In the genomic region with DNA sequence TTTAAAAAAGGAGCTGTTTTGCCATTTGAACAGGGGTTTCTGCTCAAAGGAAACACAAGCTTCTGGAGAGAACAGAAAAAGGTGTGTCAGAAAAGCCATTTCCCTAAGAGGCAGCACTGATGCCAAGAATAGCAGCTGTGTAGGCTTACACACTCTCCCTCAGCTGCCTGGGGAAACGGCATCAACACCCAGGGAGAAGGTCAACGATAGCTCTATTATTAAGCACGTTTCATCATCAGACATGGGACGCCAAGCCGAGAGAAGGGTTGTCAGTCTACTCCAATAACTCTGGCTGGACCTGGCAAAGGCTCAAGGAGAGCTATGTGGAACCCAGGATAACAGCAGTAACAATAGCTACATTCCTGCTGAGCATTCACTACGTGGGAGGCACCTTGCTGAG, we compare ENCODE assay signal across 14 cellular contexts.
DNase-seq lines count a peak whose midpoint lies in the region; ATAC-seq and TF ChIP-seq lines count a peak whose summit lies in the region.
"Had no signal": no experiment of that assay in that cellular context is flagged by ENCODE, and none has a peak within 500 bp of the region (broad histone marks: within the 10 kb centered on the region; RNA-seq: fewer than 3 reads in every experiment).

No MANE protein-coding gene starts in this region.

- H3K36me3 ChIP-seq in mammary epithelial cell (ENCODE audit: insufficient read depth, low read length), result no peaks in the 10 kb centered on the region
- no peaks in the 10 kb centered on the region for H3K36me3 ChIP-seq in PC-3 (ENCODE audit: low read depth, low read length)
- no peaks in the 10 kb centered on the region for H3K36me3 ChIP-seq in H7 (replicated peaks; ENCODE audit: control insufficient read depth, insufficient read depth, low read length)
- H3K36me3 ChIP-seq in naive thymus-derived CD4-positive, alpha-beta T cell (ENCODE audit: control insufficient read depth in 2 of 3, insufficient read depth in 3 of 3, low read length in 3 of 3), result no peaks in the 10 kb centered on the region
- H3K36me3 ChIP-seq: brain microvascular endothelial cell had no signal

- peaks cover 22% of the 10 kb centered on the region for H3K27me3 Mint-ChIP-seq in MCF 10A (ENCODE audit: insufficient read depth, unreplicated experiment)
- peaks cover 0 to 5% (median 0%) of the 10 kb centered on the region in 5 donors for H3K27me3 Mint-ChIP-seq in naive thymus-derived CD4-positive, alpha-beta T cell

- BruUV-seq in MCF 10A (replicated peaks; lab: Mats Ljungman, UMichigan) (no TSS peak), mammary epithelial cell (replicated peaks; lab: Mats Ljungman, UMichigan) (no TSS peak), PC-3 (replicated peaks; lab: Mats Ljungman, UMichigan) (no TSS peak)

- H3K9ac ChIP-seq in mammary epithelial cell (ENCODE audit: insufficient read depth, low read length), result no peak overlapping the region
- no peak overlapping the region for H3K9ac ChIP-seq in PC-3 (ENCODE audit: low read length)

- no peaks in the 10 kb centered on the region for H3K9me2 ChIP-seq in PC-3 (replicated peaks; ENCODE audit: low read length)

- no peak overlapping the region for H3K4me3 ChIP-seq in mammary epithelial cell (replicated peaks in 1 of 3; ENCODE audit: insufficient read depth in 1 of 3, low read depth in 2 of 3, low read length in 3 of 3)
- no peak overlapping the region for H3K4me3 ChIP-seq in PC-3 (ENCODE audit: low read length)
- no peak overlapping the region for H3K4me3 ChIP-seq in H7 (ENCODE audit: insufficient read depth, low read depth, low read length)
- H3K4me3 ChIP-seq in naive thymus-derived CD4-positive, alpha-beta T cell (ENCODE audit: low read length), result no peak overlapping the region

- H3K4me1 ChIP-seq in mammary epithelial cell (ENCODE audit: insufficient read depth, low read length), result no peaks in the 10 kb centered on the region
- no peaks in the 10 kb centered on the region for H3K4me1 ChIP-seq in PC-3 (ENCODE audit: insufficient read depth, low read length)
- H3K4me1 ChIP-seq in naive thymus-derived CD4-positive, alpha-beta T cell (ENCODE audit: control insufficient read depth in 2 of 2, insufficient read depth in 2 of 2, low read length in 2 of 2), result no peaks in the 10 kb centered on the region

- CTCF ChIA-PET in MCF 10A (lab: Yijun Ruan, JAX), result interaction anchor here (0.6 to 1.4 kb wide), 3 partner anchors 10 to 47 kb away, joined by 3 read pairs; no protein-coding TSS in a partner anchor
- CTCF ChIA-PET in mammary epithelial cell (lab: Charles Lee; ENCODE audit: low non-redundant PET), result no interaction called here
- CTCF ChIA-PET in PC-3 (lab: Charles Lee), result no interaction called here
- CTCF ChIA-PET in naive thymus-derived CD4-positive, alpha-beta T cell (lab: Charles Lee), result no interaction called here

- 57% methylated on average over 6 of the region's 6 CpGs for WGBS in mammary epithelial cell (ENCODE audit: low coverage, missing lambda C conversion rate)

- H3K4me2 ChIP-seq in mammary epithelial cell (ENCODE audit: insufficient read depth, low read depth, low read length), result no peak overlapping the region
- no peak overlapping the region for H3K4me2 ChIP-seq in PC-3 (ENCODE audit: low read length)

- no peaks in the 10 kb centered on the region for H3K36me3 Mint-ChIP-seq in MCF 10A (ENCODE audit: insufficient read depth, unreplicated experiment)
- H3K36me3 Mint-ChIP-seq in naive thymus-derived CD4-positive, alpha-beta T cell, result no peaks in the 10 kb centered on the region
- H3K36me3 Mint-ChIP-seq: activated naive CD4-positive, alpha-beta T cell treated with anti-CD3 and anti-CD28 coated beads, Interleukin-2, amount 50 U/mL, for 24 hours; CD8-positive, alpha-beta T cell had no signal

- H3K4me3 Mint-ChIP-seq in MCF 10A (ENCODE audit: unreplicated experiment), result no peak overlapping the region
- H3K4me3 Mint-ChIP-seq in naive thymus-derived CD4-positive, alpha-beta T cell, result no peak overlapping the region
- H3K4me3 Mint-ChIP-seq: activated naive CD4-positive, alpha-beta T cell treated with anti-CD3 and anti-CD28 coated beads, Interleukin-2, amount 50 U/mL, for 24 hours; CD8-positive, alpha-beta T cell; nephron had no signal

- no peak overlapping the region for H3K27ac Mint-ChIP-seq in MCF 10A (ENCODE audit: low read depth, unreplicated experiment)
- H3K27ac Mint-ChIP-seq in naive thymus-derived CD4-positive, alpha-beta T cell, result no peak overlapping the region
- H3K27ac Mint-ChIP-seq: activated naive CD4-positive, alpha-beta T cell treated with anti-CD3 and anti-CD28 coated beads, Interleukin-2, amount 50 U/mL, for 24 hours; CD8-positive, alpha-beta T cell; nephron had no signal

- ATAC-seq in PC-3 (no peak), HG02571 (IDR thresholded peaks at IDR 0.05; ENCODE audit: unreplicated experiment) (no peak)
- no peak for ATAC-seq in naive thymus-derived CD4-positive, alpha-beta T cell
- ATAC-seq: CD8-positive, alpha-beta T cell had no signal

- DNase-seq in MCF 10A (ENCODE audit: unreplicated experiment) (peak; percentile 52), mammary epithelial cell (no peak), NCI-H345 (lab: John Stamatoyannopoulos, UW) (peak; percentile 90), head of caudate nucleus (peak in 33 of 42 donors; percentile 6 to 75 (median 34)), PC-3 (no peak), H7 (no peak)
- no peak for DNase-seq in naive thymus-derived CD4-positive, alpha-beta T cell
- DNase-seq: brain microvascular endothelial cell; CD8-positive, alpha-beta T cell; NCI-H526 treated with DMSO at 0.1 percent for 48 hours; stimulated activated CD8-positive, alpha-beta memory T cell treated with anti-CD3 and anti-CD28 coated beads, Interleukin-4, amount 100 ng/mL, for 48 hours had no signal

- no peaks in the 10 kb centered on the region for H4K20me1 ChIP-seq in mammary epithelial cell (ENCODE audit: insufficient read depth, low read length)
- no peaks in the 10 kb centered on the region for H4K20me1 ChIP-seq in PC-3 (ENCODE audit: low read length)

- H3K9me3 ChIP-seq in mammary epithelial cell (replicated peaks; ENCODE audit: insufficient read depth, low read length) (no peaks in the 10 kb centered on the region), PC-3 (ENCODE audit: low read length) (no peaks in the 10 kb centered on the region)
- no peaks in the 10 kb centered on the region for H3K9me3 ChIP-seq in naive thymus-derived CD4-positive, alpha-beta T cell (ENCODE audit: control insufficient read depth in 2 of 3, low read length in 3 of 3)

- in situ Hi-C loops in mammary epithelial cell (cut with MboI; ENCODE audit: low sequenced_read_pairs in 2 of 2), result no loop called here

- intact Hi-C loops in MCF 10A (cut with micrococcal nuclease), result loop anchor here (2.0 kb wide), 1 partner anchor 17 kb away; no protein-coding TSS in a partner anchor
- intact Hi-C loops in mammary epithelial cell (cut with micrococcal nuclease), result no loop called here
- intact Hi-C loops in head of caudate nucleus (cut with DNase I), result no loop called here
- intact Hi-C loops in PC-3 (cut with micrococcal nuclease), result no loop called here
- intact Hi-C loops in naive thymus-derived CD4-positive, alpha-beta T cell (cut with micrococcal nuclease), result no loop called here

- POLR2A ChIA-PET in MCF 10A (lab: Yijun Ruan, JAX), result no interaction called here
- POLR2A ChIA-PET in PC-3 (lab: Charles Lee; ENCODE audit: unreplicated experiment), result no interaction called here
- POLR2A ChIA-PET in naive thymus-derived CD4-positive, alpha-beta T cell (lab: Charles Lee), result no interaction called here

- TF ChIP-seq CTCF in MCF 10A (IDR thresholded peaks at IDR 0.05; ENCODE audit: unreplicated experiment) (no peak), mammary epithelial cell (conservative IDR thresholded peaks at IDR 0.05 in 1 of 2, IDR thresholded peaks at IDR 0.05 in 1 of 2; ENCODE audit: extremely low read depth in 1 of 2, insufficient read depth in 1 of 2, low read depth in 1 of 2, low read length in 2 of 2) (no peak), PC-3 (conservative IDR thresholded peaks at IDR 0.05; ENCODE audit: low read depth, low read length) (no peak)

- H3K9me3 Mint-ChIP-seq in MCF 10A (ENCODE audit: unreplicated experiment), result no peaks in the 10 kb centered on the region
- H3K9me3 Mint-ChIP-seq in naive thymus-derived CD4-positive, alpha-beta T cell, result peaks cover 0 to 23% (median 6%) of the 10 kb centered on the region in 11 donors
- H3K9me3 Mint-ChIP-seq: activated naive CD4-positive, alpha-beta T cell treated with anti-CD3 and anti-CD28 coated beads, Interleukin-2, amount 50 U/mL, for 24 hours; CD8-positive, alpha-beta T cell had no signal

- no peaks in the 10 kb centered on the region for H3K79me2 ChIP-seq in mammary epithelial cell (ENCODE audit: insufficient read depth, low read length)
- no peaks in the 10 kb centered on the region for H3K79me2 ChIP-seq in PC-3 (ENCODE audit: low read length)

- no peaks in the 10 kb centered on the region for H3F3A ChIP-seq in PC-3 (ENCODE audit: low read length, unreplicated experiment)

- peaks cover 10% of the 10 kb centered on the region for H3K4me1 Mint-ChIP-seq in MCF 10A (ENCODE audit: insufficient read depth, unreplicated experiment)
- H3K4me1 Mint-ChIP-seq in naive thymus-derived CD4-positive, alpha-beta T cell, result no peaks in the 10 kb centered on the region
- H3K4me1 Mint-ChIP-seq: activated naive CD4-positive, alpha-beta T cell treated with anti-CD3 and anti-CD28 coated beads, Interleukin-2, amount 50 U/mL, for 24 hours; nephron had no signal

- H3K27ac ChIP-seq in mammary epithelial cell (ENCODE audit: insufficient read depth, low read depth, low read length) (no peak overlapping the region), PC-3 (ENCODE audit: low read length) (no peak overlapping the region)
- H3K27ac ChIP-seq in naive thymus-derived CD4-positive, alpha-beta T cell (ENCODE audit: low read depth, low read length), result no peak overlapping the region
- H3K27ac ChIP-seq: brain microvascular endothelial cell had no signal

- H2AFZ ChIP-seq in mammary epithelial cell (ENCODE audit: low read depth, low read length), result no peak overlapping the region
- H2AFZ ChIP-seq in PC-3 (ENCODE audit: low read length), result no peak overlapping the region

- H3K27me3 ChIP-seq in mammary epithelial cell (ENCODE audit: insufficient read depth, low read length) (no peaks in the 10 kb centered on the region), PC-3 (ENCODE audit: low read length) (no peaks in the 10 kb centered on the region), H7 (ENCODE audit: control insufficient read depth, insufficient read depth, low read length) (no peaks in the 10 kb centered on the region)
- no peaks in the 10 kb centered on the region for H3K27me3 ChIP-seq in naive thymus-derived CD4-positive, alpha-beta T cell (ENCODE audit: control insufficient read depth in 2 of 2, insufficient read depth in 2 of 2, low read length in 2 of 2)
- H3K27me3 ChIP-seq: brain microvascular endothelial cell had no signal

- dilution Hi-C loops in mammary epithelial cell (cut with HindIII; ENCODE audit: low sequenced_read_pairs), result no loop called here

Comparison
In these comparisons a context has a peak if more than half of its experiments do, and no peak if none do; other contexts are left out.
1. DNase-seq: peak in MCF 10A (single experiment), NCI-H345 (single experiment) and head of caudate nucleus (33 of 42); none in mammary epithelial cell (single experiment), PC-3 (single experiment), H7 (single experiment) and naive thymus-derived CD4-positive, alpha-beta T cell (0 of 9).